Comparison of ENCODE assay signal across 25 cellular contexts in genomic region chr2:179024445-179024844, GRCh38. TPM values are rescaled to one million over a fixed set of nuclear protein-coding genes. Genes with fewer than 3 reads are reported as not detected.
DNase-seq lines count a peak whose midpoint lies in the region; ATAC-seq lines count a peak whose summit lies in the region.
"Had no signal": no experiment of that assay in that cellular context is flagged by ENCODE, and none has a peak within 500 bp of the region (broad histone marks: within the 10 kb centered on the region; RNA-seq: fewer than 3 reads in every experiment).

No MANE protein-coding gene starts in this region.

- peaks cover 29% of the 10 kb centered on the region for H3K9me3 Mint-ChIP-seq in activated CD4-positive, alpha-beta T cell treated with anti-CD3 and anti-CD28 coated beads for 36 hours (ENCODE audit: low read depth)
- H3K9me3 Mint-ChIP-seq in activated CD4-positive, alpha-beta T cell treated with anti-CD3 and anti-CD28 coated beads, Interleukin-2, amount 10 ng/mL, durations not matched to agents 24 days and 14 days = peaks cover 31% of the 10 kb centered on the region
- peaks cover 8 to 29% (median 21%) of the 10 kb centered on the region in 3 donors for H3K9me3 Mint-ChIP-seq in T-cell
- peaks cover 14 to 42% (median 23%) of the 10 kb centered on the region in 9 donors for H3K9me3 Mint-ChIP-seq in naive thymus-derived CD8-positive, alpha-beta T cell

- CTCF ChIA-PET in activated CD4-positive, alpha-beta T cell treated with anti-CD3 and anti-CD28 coated beads for 36 hours (lab: Charles Lee) = no interaction called here
- CTCF ChIA-PET in T-cell (lab: Charles Lee) = no interaction called here

- peaks cover 28% of the 10 kb centered on the region for H3K36me3 Mint-ChIP-seq in activated CD4-positive, alpha-beta T cell treated with anti-CD3 and anti-CD28 coated beads for 36 hours (ENCODE audit: low read depth)
- H3K36me3 Mint-ChIP-seq in activated CD4-positive, alpha-beta T cell treated with anti-CD3 and anti-CD28 coated beads, Interleukin-2, amount 10 ng/mL, durations not matched to agents 24 days and 14 days (ENCODE audit: low read depth) = peaks cover 30% of the 10 kb centered on the region
- H3K36me3 Mint-ChIP-seq in T-cell = peaks cover 25% of the 10 kb centered on the region
- H3K36me3 Mint-ChIP-seq in naive thymus-derived CD8-positive, alpha-beta T cell = peaks cover 10 to 30% (median 29%) of the 10 kb centered on the region in 3 donors

- POLR2A ChIA-PET in activated CD4-positive, alpha-beta T cell treated with anti-CD3 and anti-CD28 coated beads for 36 hours (lab: Charles Lee) = no interaction called here
- POLR2A ChIA-PET in T-cell (lab: Charles Lee) = no interaction called here
- POLR2A ChIA-PET in naive thymus-derived CD8-positive, alpha-beta T cell (lab: Charles Lee) = no interaction called here

- H3K4me1 Mint-ChIP-seq in activated CD4-positive, alpha-beta T cell treated with anti-CD3 and anti-CD28 coated beads for 36 hours = peaks cover 19% of the 10 kb centered on the region
- H3K4me1 Mint-ChIP-seq in activated CD4-positive, alpha-beta T cell treated with anti-CD3 and anti-CD28 coated beads, Interleukin-2, amount 10 ng/mL, durations not matched to agents 24 days and 14 days = peaks cover 13% of the 10 kb centered on the region
- peaks cover 18 to 29% (median 28%) of the 10 kb centered on the region in 3 donors for H3K4me1 Mint-ChIP-seq in T-cell
- H3K4me1 Mint-ChIP-seq in naive thymus-derived CD8-positive, alpha-beta T cell = peaks cover 7 to 37% (median 26%) of the 10 kb centered on the region in 4 donors

- no peak for DNase-seq in activated CD4-positive, alpha-beta T cell treated with anti-CD3 and anti-CD28 coated beads for 36 hours
- DNase-seq in activated CD4-positive, alpha-beta T cell treated with anti-CD3 and anti-CD28 coated beads, Interleukin-2, amount 10 ng/mL, durations not matched to agents 24 days and 14 days = no peak
- no peak for DNase-seq in T-cell
- DNase-seq in naive thymus-derived CD8-positive, alpha-beta T cell = no peak
- no peak for DNase-seq in NCI-H82 (lab: John Stamatoyannopoulos, UW)
- no peak for DNase-seq in glomerular visceral epithelial cell (ENCODE audit: extremely low spot score)
- no peak for DNase-seq in NCI-H510A (lab: John Stamatoyannopoulos, UW)
- DNase-seq: activated CD8-positive, alpha-beta memory T cell treated with anti-CD3 and anti-CD28 coated beads for 24 hours; activated naive CD4-positive, alpha-beta T cell; activated T-cell treated with anti-CD3 and anti-CD28 coated beads, Interleukin-2, amount 50 U/mL, for 24 hours; Caco-2; HCEC 1CT; heart right ventricle; NCI-H2081; NCI-H446; pancreas; RPMI8226; SK-N-SH; substantia nigra; upper lobe of right lung had no signal

- no peak for ATAC-seq in activated CD4-positive, alpha-beta T cell treated with anti-CD3 and anti-CD28 coated beads for 36 hours
- ATAC-seq in HG02885 (IDR thresholded peaks at IDR 0.05; ENCODE audit: poor library complexity, unreplicated experiment) (peak; percentile 26), T-cell (replicated peaks in 1 of 4) (peak in 1 of 4 experiments; percentile 28)
- ATAC-seq in naive thymus-derived CD8-positive, alpha-beta T cell = peak in 1 of 2 donors; percentile 37
- ATAC-seq: activated CD4-positive, CD25-positive, alpha-beta regulatory T cell treated with anti-CD3 and anti-CD28 coated beads, Interleukin-2, amount 50 U/mL, for 24 hours; heart right ventricle; left lobe of liver; natural killer cell treated with Interleukin-12 subunit alpha and Interleukin-12 subunit beta and Interleukin-15 and Interleukin-18, amount 100 ng/mL, for 72 hours; pancreas; upper lobe of right lung had no signal

- no peaks in the 10 kb centered on the region for H3K27me3 Mint-ChIP-seq in activated CD4-positive, alpha-beta T cell treated with anti-CD3 and anti-CD28 coated beads for 36 hours
- no peaks in the 10 kb centered on the region for H3K27me3 Mint-ChIP-seq in activated CD4-positive, alpha-beta T cell treated with anti-CD3 and anti-CD28 coated beads, Interleukin-2, amount 10 ng/mL, durations not matched to agents 24 days and 14 days
- H3K27me3 Mint-ChIP-seq in T-cell = no peaks in the 10 kb centered on the region
- H3K27me3 Mint-ChIP-seq in naive thymus-derived CD8-positive, alpha-beta T cell = no peaks in the 10 kb centered on the region
- H3K27me3 Mint-ChIP-seq: activated T-cell treated with anti-CD3 and anti-CD28 coated beads, Interleukin-2, amount 50 U/mL, for 24 hours; natural killer cell treated with Interleukin-12 subunit alpha and Interleukin-12 subunit beta and Interleukin-15 and Interleukin-18, amount 100 ng/mL, for 72 hours had no signal

- intact Hi-C loops in activated CD4-positive, alpha-beta T cell treated with anti-CD3 and anti-CD28 coated beads for 36 hours (cut with DNase I, micrococcal nuclease) = loop anchor here in 1 of 2 experiments (10.0 kb wide), 1 partner anchor 500 kb away; no protein-coding TSS in a partner anchor
- intact Hi-C loops in activated CD4-positive, alpha-beta T cell treated with anti-CD3 and anti-CD28 coated beads, Interleukin-2, amount 10 ng/mL, durations not matched to agents 24 days and 14 days (cut with micrococcal nuclease) = no loop called here

- peak overlapping the region; percentile 16 for H3K27ac Mint-ChIP-seq in activated CD4-positive, alpha-beta T cell treated with anti-CD3 and anti-CD28 coated beads for 36 hours
- no peak overlapping the region for H3K27ac Mint-ChIP-seq in activated CD4-positive, alpha-beta T cell treated with anti-CD3 and anti-CD28 coated beads, Interleukin-2, amount 10 ng/mL, durations not matched to agents 24 days and 14 days
- H3K27ac Mint-ChIP-seq in T-cell = peak overlapping the region; percentile 85 to 89
- peak overlapping the region; percentile 65 to 92 (median 86) for H3K27ac Mint-ChIP-seq in naive thymus-derived CD8-positive, alpha-beta T cell
- H3K27ac Mint-ChIP-seq: activated T-cell treated with anti-CD3 and anti-CD28 coated beads, Interleukin-2, amount 50 U/mL, for 24 hours; natural killer cell treated with Interleukin-12 subunit alpha and Interleukin-12 subunit beta and Interleukin-15 and Interleukin-18, amount 100 ng/mL, for 72 hours had no signal

- H3K4me3 Mint-ChIP-seq in activated CD4-positive, alpha-beta T cell treated with anti-CD3 and anti-CD28 coated beads for 36 hours = no peak overlapping the region
- H3K4me3 Mint-ChIP-seq in activated CD4-positive, alpha-beta T cell treated with anti-CD3 and anti-CD28 coated beads, Interleukin-2, amount 10 ng/mL, durations not matched to agents 24 days and 14 days = no peak overlapping the region
- no peak overlapping the region for H3K4me3 Mint-ChIP-seq in T-cell
- H3K4me3 Mint-ChIP-seq in naive thymus-derived CD8-positive, alpha-beta T cell = peak overlapping the region in 5 of 10 donors; percentile 7 to 37 (median 30)
- H3K4me3 Mint-ChIP-seq: activated T-cell treated with anti-CD3 and anti-CD28 coated beads, Interleukin-2, amount 50 U/mL, for 24 hours; natural killer cell treated with Interleukin-12 subunit alpha and Interleukin-12 subunit beta and Interleukin-15 and Interleukin-18, amount 100 ng/mL, for 72 hours had no signal

RNA-seq across cellular contexts. Expression of gene CCDC141, which starts 25.5 kb away (rescaled TPM):
- 1 to 10 TPM; 2.6 to 4.3 TPM for total RNA-seq in activated CD4-positive, alpha-beta T cell treated with anti-CD3 and anti-CD28 coated beads for 36 hours
- 2.1 and 2.5 TPM in 2 replicates for total RNA-seq in activated CD4-positive, alpha-beta T cell treated with anti-CD3 and anti-CD28 coated beads, Interleukin-2, amount 10 ng/mL, durations not matched to agents 24 days and 14 days
- 10 to 100 TPM; 13.2 to 44.8 (median 16.8) TPM for total RNA-seq in T-cell
- 10 to 100 TPM; 26.8 to 27.0 TPM for total RNA-seq in naive thymus-derived CD8-positive, alpha-beta T cell
- 10 to 100 TPM in 1 of 3 donors, 1 to 10 TPM in 2; 4.2 to 12.0 (median 9.8) TPM for polyA plus RNA-seq in naive thymus-derived CD8-positive, alpha-beta T cell
- total RNA-seq: Daoy had no signal
